In genomic region chr10:115092555-115093285, GRCh38 we compare ENCODE assay signal across 8 cellular contexts.
DNase-seq lines count a peak whose midpoint lies in the region; ATAC-seq, FAIRE-seq and TF ChIP-seq lines count a peak whose summit lies in the region.

No MANE protein-coding gene starts in this region.

- FAIRE-seq in RCC 7860 (lab: Jason Lieb, UNC): no peak

- DNase-seq in astrocyte of the spinal cord (ENCODE audit: low read depth, low spot score): peak; percentile 62
- DNase-seq in skeletal muscle cell (ENCODE audit: low read depth): no peak
- DNase-seq in RCC 7860 (ENCODE audit: low spot score): no peak

- no peaks in the 10 kb centered on the region for H3K36me3 ChIP-seq in BLaER1
- H3K36me3 ChIP-seq in OCI-LY3 (replicated peaks; ENCODE audit: low read depth, low read length): no peaks in the 10 kb centered on the region
- no peaks in the 10 kb centered on the region for H3K36me3 ChIP-seq in iPS-15b (ENCODE audit: control insufficient read depth, insufficient read depth, low read length)

- peaks cover 29% of the 10 kb centered on the region for H3K27me3 ChIP-seq in BLaER1
- no peaks in the 10 kb centered on the region for H3K27me3 ChIP-seq in OCI-LY3 (ENCODE audit: low read depth, low read length)
- peaks cover 25% of the 10 kb centered on the region for H3K27me3 ChIP-seq in iPS-15b (ENCODE audit: control insufficient read depth, insufficient read depth, low read length)

- no peaks in the 10 kb centered on the region for H3K79me2 ChIP-seq in OCI-LY3 (ENCODE audit: low read length)

- in situ Hi-C loops in astrocyte of the spinal cord (cut with HindIII; ENCODE audit: low sequenced_read_pairs): no loop called here

- TF ChIP-seq CTCF in OCI-LY3 (IDR thresholded peaks at IDR 0.05; ENCODE audit: low read depth, low read length): no peak
- TF ChIP-seq CTCF in astrocyte of the spinal cord (IDR thresholded peaks at IDR 0.05; ENCODE audit: low read depth, low read length): no peak

- H3K4me3 ChIP-seq in BLaER1: peak overlapping the region; percentile 82
- H3K4me3 ChIP-seq in OCI-LY3 (ENCODE audit: low read length): peak overlapping the region; percentile 74
- peak overlapping the region; percentile 55 for H3K4me3 ChIP-seq in astrocyte of the spinal cord (ENCODE audit: low read depth, low read length)
- H3K4me3 ChIP-seq in iPS-15b (ENCODE audit: low read depth, low read length): peak overlapping the region; percentile 60
- peak overlapping the region; percentile 59 for H3K4me3 ChIP-seq in skeletal muscle cell (ENCODE audit: low read depth, low read length)

- no peak overlapping the region for H2AFZ ChIP-seq in OCI-LY3 (ENCODE audit: low read depth, low read length)

- peak overlapping the region; percentile 98 for H3K27ac ChIP-seq in BLaER1
- no peak overlapping the region for H3K27ac ChIP-seq in OCI-LY3 (ENCODE audit: low read length)

- H3K4me2 ChIP-seq in BLaER1: peak overlapping the region; percentile 91
- H3K4me2 ChIP-seq in OCI-LY3 (ENCODE audit: low read length): peak overlapping the region; percentile 37

- H3K9ac ChIP-seq in BLaER1 (peak overlapping the region; percentile 98), OCI-LY3 (ENCODE audit: low read length) (peak overlapping the region; percentile 30; the same call in 1 of the 2 replicates), iPS-15b (ENCODE audit: low read depth, low read length) (peak overlapping the region; percentile 26)

- ATAC-seq in GM18909 (IDR thresholded peaks at IDR 0.05; ENCODE audit: poor library complexity, unreplicated experiment) (peak; percentile 81), HG03095 (IDR thresholded peaks at IDR 0.05; ENCODE audit: unreplicated experiment) (peak; percentile 77)

- H3K9me3 ChIP-seq in BLaER1: peaks cover 3% of the 10 kb centered on the region
- H3K9me3 ChIP-seq in OCI-LY3 (ENCODE audit: insufficient read depth, low read length): no peaks in the 10 kb centered on the region
- no peaks in the 10 kb centered on the region for H3K9me3 ChIP-seq in iPS-15b (ENCODE audit: control insufficient read depth, insufficient read depth, low read length)

- H3K4me1 ChIP-seq in BLaER1 (peaks cover 28% of the 10 kb centered on the region), OCI-LY3 (ENCODE audit: low read length) (no peaks in the 10 kb centered on the region), iPS-15b (ENCODE audit: control insufficient read depth, insufficient read depth, low read length) (peaks cover 7% of the 10 kb centered on the region)

- H4K20me1 ChIP-seq in BLaER1 (peaks cover 25% of the 10 kb centered on the region), OCI-LY3 (ENCODE audit: insufficient read depth, low read length) (no peaks in the 10 kb centered on the region)

Comparison
In these comparisons a context has a peak if more than half of its experiments do, and no peak if none do; other contexts are left out.
1. H3K9ac ChIP-seq: peak in every context shown above with its lines; median percentile 98 in BLaER1; 30 in OCI-LY3; 26 in iPS-15b.